31 cellular contexts compared by ENCODE assay signal in the genomic region with DNA sequence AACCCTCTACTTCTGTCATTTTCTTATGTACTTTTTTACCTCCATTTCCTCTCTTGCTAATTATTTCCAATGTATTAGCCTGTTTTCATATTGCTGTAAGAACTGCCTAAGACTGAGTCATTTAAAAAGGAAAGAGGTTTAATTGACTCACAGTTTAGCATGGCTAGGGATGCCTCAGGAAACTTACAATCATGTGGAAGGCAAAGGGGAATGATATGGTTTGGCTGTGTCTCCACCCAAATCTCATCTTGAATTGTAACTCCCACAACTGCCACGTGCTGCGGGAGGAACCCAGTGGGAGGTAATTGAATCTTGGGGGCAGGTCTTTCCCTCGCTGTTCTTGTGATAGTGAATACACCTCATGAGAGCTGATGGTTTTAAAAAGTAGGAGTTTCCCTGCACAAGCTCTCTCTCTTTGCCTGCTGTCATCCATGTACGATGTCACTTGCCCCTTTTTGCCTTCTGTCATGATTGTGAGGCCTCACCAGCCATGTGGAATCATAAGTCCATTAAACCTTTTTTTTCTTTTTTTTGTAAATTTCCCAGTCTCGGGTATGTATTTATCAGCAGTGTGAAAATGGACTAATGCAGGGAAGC.
"Had no signal": no experiment of that assay in that cellular context is flagged by ENCODE, and none has a peak within 500 bp of the region (broad histone marks: within the 10 kb centered on the region; RNA-seq: fewer than 3 reads in every experiment).

No MANE protein-coding gene starts in this region.

- H3K9me3 ChIP-seq: adrenal gland, body of pancreas, psoas muscle, sigmoid colon, thyroid gland, upper lobe of left lung, vagina had no signal

- H3K36me3 ChIP-seq: adrenal gland, sigmoid colon, thyroid gland, upper lobe of left lung, vagina had no signal

- H3K9ac ChIP-seq: parathyroid adenoma had no signal

- H3K4me3 ChIP-seq: adrenal gland, body of pancreas, hepatocyte, psoas muscle, sigmoid colon, thyroid gland, upper lobe of left lung, vagina had no signal

- FAIRE-seq: kidney, small intestine had no signal

- DNase-seq: activated CD4-positive, alpha-beta memory T cell treated with anti-CD3 and anti-CD28 coated beads for 36 hours; activated CD4-positive, alpha-beta T cell treated with anti-CD3 and anti-CD28 coated beads, Interleukin-2, amount 10 ng/mL, durations not matched to agents 24 days and 14 days; activated CD4-positive, CD25-positive, alpha-beta regulatory T cell treated with anti-CD3 and anti-CD28 coated beads, Interleukin-2, amount 50 U/mL, for 72 hours; activated CD8-positive, alpha-beta memory T cell treated with anti-CD3 and anti-CD28 coated beads, Interleukin-2, amount 50 U/mL, for 4 hours; activated effector memory CD4-positive, alpha-beta T cell treated with anti-CD3 and anti-CD28 coated beads, Interleukin-2, amount 50 U/mL, for 16 hours; activated naive CD4-positive, alpha-beta T cell treated with anti-CD3 and anti-CD28 coated beads for 36 hours; activated naive CD8-positive, alpha-beta T cell treated with anti-CD3 and anti-CD28 coated beads for 36 hours; activated T-cell treated with anti-CD3 and anti-CD28 coated beads, Interleukin-2, amount 50 U/mL, for 1 hour; adrenal gland; aorta; body of pancreas; cortex of kidney; effector memory CD8-positive, alpha-beta T cell; foreskin melanocyte; kidney; midbrain; naive thymus-derived CD4-positive, alpha-beta T cell; nucleus accumbens; psoas muscle; sigmoid colon; small intestine; stimulated activated CD4-positive, alpha-beta T cell treated with anti-CD3 and anti-CD28 coated beads, Interleukin-4, amount 100 ng/mL, for 24 hours; stimulated activated naive CD8-positive, alpha-beta T cell treated with anti-CD3 and anti-CD28 coated beads, Interleukin-15, amount 100 ng/mL, for 72 hours; substantia nigra; T-helper 17 cell; T1000; thyroid gland; upper lobe of left lung had no signal

- H3K79me2 ChIP-seq: hepatocyte, parathyroid adenoma had no signal

- H3K4me2 ChIP-seq: hepatocyte had no signal

- H3K4me1 ChIP-seq: adrenal gland, body of pancreas, parathyroid adenoma, psoas muscle, thyroid gland, upper lobe of left lung, vagina had no signal

- H3K27ac ChIP-seq: adrenal gland, body of pancreas, hepatocyte, parathyroid adenoma, psoas muscle, sigmoid colon, thyroid gland, upper lobe of left lung, vagina had no signal

- H2AFZ ChIP-seq: hepatocyte, parathyroid adenoma had no signal

- H3K27me3 ChIP-seq: adrenal gland, body of pancreas, hepatocyte, sigmoid colon, thyroid gland, upper lobe of left lung, vagina had no signal
